Comparison of ENCODE assay signal across 18 cellular contexts in the genomic region with DNA sequence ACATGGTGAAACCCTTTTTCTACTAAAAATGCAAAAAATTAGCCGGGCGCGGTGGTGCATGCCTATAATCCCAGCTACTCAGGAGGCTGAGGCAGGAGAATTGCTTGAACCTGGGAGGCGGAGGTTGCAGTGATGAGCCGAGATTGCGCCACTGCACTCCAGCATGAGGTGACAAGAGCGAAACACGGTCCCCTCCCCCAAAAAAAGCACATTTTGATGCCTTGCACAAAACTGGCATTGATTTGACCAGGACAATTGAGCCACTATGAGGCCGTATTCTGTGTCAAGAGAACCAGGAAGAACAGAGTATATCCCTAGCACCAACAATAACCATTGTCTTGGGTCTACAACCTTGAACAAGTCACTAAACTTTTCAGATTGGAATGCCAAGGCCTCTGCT.
"Had no signal": no experiment of that assay in that cellular context is flagged by ENCODE, and none has a peak within 500 bp of the region (broad histone marks: within the 10 kb centered on the region; RNA-seq: fewer than 3 reads in every experiment).

No MANE protein-coding gene starts in this region.

- H3K36me3 Mint-ChIP-seq: activated naive CD4-positive, alpha-beta T cell treated with anti-CD3 and anti-CD28 coated beads, Interleukin-2, amount 50 U/mL, for 72 hours had no signal

- H3K27ac ChIP-seq: body of pancreas, foreskin keratinocyte, left ventricle myocardium inferior, parathyroid adenoma, tibial artery, WERI-Rb-1 had no signal

- DNase-seq: activated CD4-positive, alpha-beta T cell treated with anti-CD3 and anti-CD28 coated beads for 36 hours; activated CD4-positive, alpha-beta T cell treated with anti-CD3 and anti-CD28 coated beads, Interleukin-2, amount 50 U/mL, for 48 hours; activated gamma-delta T cell treated with Interleukin-2 at 50 U/mL for 16 hours; amniotic stem cell; body of pancreas; foreskin keratinocyte; glutamatergic neuron; left ventricle myocardium inferior; mammary epithelial cell; naive thymus-derived CD4-positive, alpha-beta T cell; stimulated activated CD4-positive, alpha-beta T cell treated with anti-CD3 and anti-CD28 coated beads, Interleukin-4, amount 100 ng/mL, for 1 hour; tibial artery; WERI-Rb-1 had no signal

- H3K9ac ChIP-seq: parathyroid adenoma had no signal

- H3K9me3 ChIP-seq: body of pancreas, left ventricle myocardium inferior, tibial artery had no signal

- ATAC-seq: activated CD4-positive, alpha-beta T cell treated with anti-CD3 and anti-CD28 coated beads for 36 hours; activated naive CD4-positive, alpha-beta T cell treated with anti-CD3 and anti-CD28 coated beads, Interleukin-2, amount 50 U/mL, for 72 hours; body of pancreas; foreskin keratinocyte; naive thymus-derived CD4-positive, alpha-beta T cell; sciatic nerve had no signal

- H3K4me3 Mint-ChIP-seq: activated CD4-positive, alpha-beta T cell treated with anti-CD3 and anti-CD28 coated beads for 36 hours; T-helper 1 cell treated with Interleukin-12 subunit alpha and Interleukin-12 subunit beta and Interleukin-4 antibody, amounts not matched to agents 30 μg/mL and 1 μg/mL, for 36 hours had no signal

- H3K27ac Mint-ChIP-seq: activated CD4-positive, alpha-beta T cell treated with anti-CD3 and anti-CD28 coated beads for 36 hours; activated naive CD4-positive, alpha-beta T cell treated with anti-CD3 and anti-CD28 coated beads, Interleukin-2, amount 50 U/mL, for 72 hours; T-helper 1 cell treated with Interleukin-12 subunit alpha and Interleukin-12 subunit beta and Interleukin-4 antibody, amounts not matched to agents 30 μg/mL and 1 μg/mL, for 36 hours had no signal

- H3K9me3 Mint-ChIP-seq: activated naive CD4-positive, alpha-beta T cell treated with anti-CD3 and anti-CD28 coated beads, Interleukin-2, amount 50 U/mL, for 72 hours; naive thymus-derived CD4-positive, alpha-beta T cell; T-helper 1 cell treated with Interleukin-12 subunit alpha and Interleukin-12 subunit beta and Interleukin-4 antibody, amounts not matched to agents 30 μg/mL and 1 μg/mL, for 36 hours had no signal

- H2AFZ ChIP-seq: parathyroid adenoma had no signal

- H3K27me3 ChIP-seq: body of pancreas, foreskin keratinocyte, tibial artery had no signal

- H3K4me2 ChIP-seq: smooth muscle cell had no signal

- H3K4me3 ChIP-seq: body of pancreas, left ventricle myocardium inferior, smooth muscle cell, tibial artery had no signal

- H3K27me3 Mint-ChIP-seq: activated CD4-positive, alpha-beta T cell treated with anti-CD3 and anti-CD28 coated beads for 36 hours; naive thymus-derived CD4-positive, alpha-beta T cell had no signal

- H3K4me1 ChIP-seq: body of pancreas, foreskin keratinocyte had no signal

- H3K36me3 ChIP-seq: left ventricle myocardium inferior, tibial artery had no signal
